ENCODE assay signal across 22 cellular contexts in genomic region chr15:101440846-101441590, GRCh38. TPM values are rescaled to one million over a fixed set of nuclear protein-coding genes. Genes with fewer than 3 reads are reported as not detected.
DNase-seq lines count a peak whose midpoint lies in the region; ATAC-seq and TF ChIP-seq lines count a peak whose summit lies in the region.
"Had no signal": no experiment of that assay in that cellular context is flagged by ENCODE, and none has a peak within 500 bp of the region (broad histone marks: within the 10 kb centered on the region; RNA-seq: fewer than 3 reads in every experiment).

No MANE protein-coding gene starts in this region.

- CTCF ChIA-PET in WTC11 (lab: Charles Lee), result interaction anchor here (1.0 kb wide), 1 partner anchor 61 kb away, joined by 3 read pairs; no protein-coding TSS in a partner anchor

- H3K36me3 Mint-ChIP-seq in HFFc6 (ENCODE audit: low read depth) (no peaks in the 10 kb centered on the region), WTC11 (no peaks in the 10 kb centered on the region)
- H3K36me3 Mint-ChIP-seq: CD4-positive, CD25-positive, alpha-beta regulatory T cell; naive B cell; stimulated activated memory B cell treated with anti-CD40 and anti-IgM and Interleukin-4, amounts not matched to agents 10 μg/mL and 1 μg/mL and 100 μg/mL, for 72 hours had no signal

- H3K4me1 ChIP-seq in breast epithelium (peaks cover 0 to 9% of the 10 kb centered on the region in 2 donors), fibroblast of lung (ENCODE audit: control insufficient read depth, extremely low read depth, insufficient read depth, low read length) (no peaks in the 10 kb centered on the region), spleen (peaks cover 10 to 58% (median 36%) of the 10 kb centered on the region in 6 donors)

- ATAC-seq in WTC11, result no peak; the same call in 1 of the 2 replicates
- ATAC-seq in HG03439 (IDR thresholded peaks at IDR 0.05; ENCODE audit: unreplicated experiment), result no peak
- ATAC-seq: K562; stimulated activated memory B cell treated with anti-CD40 and anti-IgM and Interleukin-4, amounts not matched to agents 10 μg/mL and 1 μg/mL and 100 μg/mL, for 72 hours had no signal

- H3K4me1 Mint-ChIP-seq in HFFc6 (ENCODE audit: low read depth) (peaks cover 45% of the 10 kb centered on the region), WTC11 (peaks cover 6% of the 10 kb centered on the region)

- peak overlapping the region; percentile 79 for H3K4me2 ChIP-seq in fibroblast of lung (ENCODE audit: extremely low read depth, insufficient read depth, low read length)

- TF ChIP-seq CTCF in breast epithelium (IDR thresholded peaks at IDR 0.05) (no peak), HFFc6 (IDR thresholded peaks at IDR 0.05) (no peak), fibroblast of lung (conservative IDR thresholded peaks at IDR 0.05 in 1 of 2, IDR thresholded peaks at IDR 0.05 in 1 of 2; ENCODE audit: low read depth in 1 of 2, low read length in 2 of 2) (no peak), spleen (IDR thresholded peaks at IDR 0.05 in 8 of 11, conservative IDR thresholded peaks at IDR 0.05 in 3 of 11) (no peak), WTC11 (IDR thresholded peaks at IDR 0.05) (no peak)

- no peak overlapping the region for H3K9ac ChIP-seq in fibroblast of lung (ENCODE audit: insufficient read depth, low read length)

- H3K9me3 ChIP-seq in breast epithelium (no peaks in the 10 kb centered on the region), fibroblast of lung (ENCODE audit: control insufficient read depth, insufficient read depth, low read depth, low read length) (no peaks in the 10 kb centered on the region), spleen (no peaks in the 10 kb centered on the region)
- H3K9me3 ChIP-seq: MG63, testis had no signal

- intact Hi-C loops in breast epithelium (cut with DNase I; ENCODE audit: low total_unique reads), result no loop called here
- intact Hi-C loops in spleen (cut with DNase I; ENCODE audit: low total_unique reads), result no loop called here

- H3K27me3 ChIP-seq in breast epithelium (no peaks in the 10 kb centered on the region), fibroblast of lung (ENCODE audit: control insufficient read depth, insufficient read depth, low read length) (no peaks in the 10 kb centered on the region), spleen (replicated peaks in 1 of 7) (peaks cover 0 to 3% (median 0%) of the 10 kb centered on the region in 7 donors)
- H3K27me3 ChIP-seq: MG63, testis had no signal

- DNase-seq in T47D (ENCODE audit: low read depth in 1 of 2, low spot score in 1 of 2), result peak; percentile 55 to 62
- no peak for DNase-seq in breast epithelium (ENCODE audit: low spot score in 2 of 2)
- DNase-seq in HFFc6, result no peak
- no peak for DNase-seq in fibroblast of lung (ENCODE audit: low read depth in 2 of 2)
- no peak for DNase-seq in spleen
- DNase-seq in WTC11 (ENCODE audit: low spot score), result no peak
- DNase-seq in cortex of kidney (lab: John Stamatoyannopoulos, UW), result no peak
- DNase-seq: activated naive CD4-positive, alpha-beta T cell treated with Interleukin-2 at 50 U/mL for 16 hours; activated T-cell treated with anti-CD3 and anti-CD28 coated beads, Interleukin-2, amount 50 U/mL, for 48 hours; MG63; naive B cell; NCI-H1436 treated with DMSO at 0.1 percent for 48 hours; NCI-H2107; NCI-H446; SHP77; stimulated activated CD4-positive, alpha-beta T cell treated with anti-CD3 and anti-CD28 coated beads, Interleukin-4, amount 100 ng/mL, for 1 hour; testis had no signal

- H2AFZ ChIP-seq in fibroblast of lung (ENCODE audit: low read length), result no peak overlapping the region

- H3K27ac ChIP-seq in breast epithelium (peak overlapping the region in 1 of 2 donors; percentile 44), fibroblast of lung (ENCODE audit: insufficient read depth, low read length) (no peak overlapping the region), spleen (peak overlapping the region in 6 of 8 donors; percentile 21 to 75 (median 62))

- TF ChIP-seq POLR2A in breast epithelium (IDR thresholded peaks at IDR 0.05), result no peak
- TF ChIP-seq POLR2A in spleen (IDR thresholded peaks at IDR 0.05), result no peak

- H3K36me3 ChIP-seq in breast epithelium, result no peaks in the 10 kb centered on the region
- H3K36me3 ChIP-seq in fibroblast of lung (ENCODE audit: control insufficient read depth, insufficient read depth, low read length), result no peaks in the 10 kb centered on the region
- peaks cover 0 to 10% (median 0%) of the 10 kb centered on the region in 6 donors for H3K36me3 ChIP-seq in spleen

- 60 to 80% (median 64%) methylated on average over 7 of the region's 7 CpGs for WGBS in spleen, 5 donors

- POLR2A ChIA-PET in WTC11 (lab: Charles Lee), result no interaction called here

- H3K9me3 Mint-ChIP-seq in HFFc6 (no peaks in the 10 kb centered on the region), WTC11 (0 out of 2 replicates have a peak, but pooled peaks cover 4% of the 10 kb centered on the region)
- H3K9me3 Mint-ChIP-seq: CD4-positive, CD25-positive, alpha-beta regulatory T cell; dendritic cell treated with granulocyte-macrophage colony-stimulating factor and Interleukin-4, amounts not matched to agents 40 ng/mL and 50 ng/mL, for 4 days had no signal

- H3K27me3 Mint-ChIP-seq in HFFc6 (ENCODE audit: insufficient read depth) (peaks cover 8% of the 10 kb centered on the region), WTC11 (ENCODE audit: low read depth) (no peaks in the 10 kb centered on the region; the same call in 1 of the 2 replicates)

- H4K20me1 ChIP-seq in fibroblast of lung (ENCODE audit: control insufficient read depth, extremely low read depth, insufficient read depth, low read length), result no peaks in the 10 kb centered on the region

- H3K27ac Mint-ChIP-seq in HFFc6, result peak overlapping the region; percentile 75; the same call in 1 of the 2 replicates
- H3K27ac Mint-ChIP-seq in WTC11, result no peak overlapping the region
- H3K27ac Mint-ChIP-seq: CD4-positive, CD25-positive, alpha-beta regulatory T cell; dendritic cell treated with granulocyte-macrophage colony-stimulating factor and Interleukin-4, amounts not matched to agents 40 ng/mL and 50 ng/mL, for 4 days; naive B cell; stimulated activated memory B cell treated with anti-CD40 and anti-IgM and Interleukin-4, amounts not matched to agents 10 μg/mL and 1 μg/mL and 100 μg/mL, for 72 hours had no signal

- peak overlapping the region; percentile 90 for H3K4me3 Mint-ChIP-seq in HFFc6
- no peak overlapping the region for H3K4me3 Mint-ChIP-seq in WTC11
- H3K4me3 Mint-ChIP-seq: CD4-positive, CD25-positive, alpha-beta regulatory T cell; dendritic cell treated with granulocyte-macrophage colony-stimulating factor and Interleukin-4, amounts not matched to agents 40 ng/mL and 50 ng/mL, for 4 days; stimulated activated memory B cell treated with anti-CD40 and anti-IgM and Interleukin-4, amounts not matched to agents 10 μg/mL and 1 μg/mL and 100 μg/mL, for 72 hours had no signal

- H3K4me3 ChIP-seq in breast epithelium (no peak overlapping the region), fibroblast of lung (replicated peaks in 1 of 4; ENCODE audit: control extremely low read depth in 1 of 4, insufficient read depth in 1 of 4, low read depth in 3 of 4, low read length in 4 of 4) (no peak overlapping the region), spleen (no peak overlapping the region)
- H3K4me3 ChIP-seq: K562, testis had no signal

- H3K79me2 ChIP-seq in fibroblast of lung (ENCODE audit: control insufficient read depth, insufficient read depth, low read length), result no peaks in the 10 kb centered on the region

- in situ Hi-C loops in T47D (cut with HindIII; ENCODE audit: low pct_unique_long_range_greater_than_20kb, low sequenced_read_pairs), result no loop called here

TF ChIP-seq in WTC11, 78 proteins besides CTCF, POLR2A, EP300 and RAD21 (continues in another document):
- TF ChIP-seq ATF3 (CRISPR knock-in tag; conservative IDR thresholded peaks at IDR 0.05), result no peak
- TF ChIP-seq NFATC4 (CRISPR knock-in tag; IDR thresholded peaks at IDR 0.05), result no peak
- no peak for TF ChIP-seq SOX15 (CRISPR knock-in tag; IDR thresholded peaks at IDR 0.05)
- TF ChIP-seq CREM (CRISPR knock-in tag; IDR thresholded peaks at IDR 0.05), result no peak
- no peak for TF ChIP-seq SMAD4 (CRISPR knock-in tag; IDR thresholded peaks at IDR 0.05)
- TF ChIP-seq CREB1 (CRISPR knock-in tag; IDR thresholded peaks at IDR 0.05), result no peak
- TF ChIP-seq ZNF512 (CRISPR knock-in tag; IDR thresholded peaks at IDR 0.05; ENCODE audit: borderline replicate concordance), result no peak

RNA-seq across cellular contexts. Expression of gene PCSK6, which starts 48.5 kb away (rescaled TPM):
- 10 to 100 TPM in 2 of 3 donors, 1 to 10 TPM in 1; 7.2 to 19.7 (median 18.0) TPM for total RNA-seq in breast epithelium
- total RNA-seq in HFFc6 (2021; fragmentation: NEBNext Ultra II Directional; extraction: Animal tissue kit (Norgen Biotek cat#: 25700)), result not detected
- total RNA-seq in fibroblast of lung, result 0.83 and 1.0 TPM in 2 replicates
- polyA plus RNA-seq in fibroblast of lung, result 0.02 and 1.5 TPM in 2 replicates
- 0.07 and 1.4 TPM in 2 replicates for polyA plus RNA-seq in fibroblast of lung (2012)
- polyA minus RNA-seq in fibroblast of lung (ENCODE audit: low replicate concordance), result 4.7 TPM in 1 of 2 replicates, not detected in the other
- 100 to 1,000 TPM; 167 to 403 (median 304) TPM for total RNA-seq in spleen
- polyA plus RNA-seq in spleen, result 10 to 100 TPM in 2 of 3 donors, 1 to 10 TPM in 1; 10.0 to 39.8 (median 21.7) TPM
- total RNA-seq in WTC11 (2021), result 2.9 to 3.8 TPM (median 3.8 TPM) in 3 replicates

Comparison
In these comparisons a context has a peak if more than half of its experiments do, and no peak if none do; other contexts are left out.
1. DNase-seq: peak in T47D (2 of 2); none in breast epithelium (0 of 2), HFFc6 (single experiment), fibroblast of lung (0 of 2), spleen (single experiment), WTC11 (single experiment) and cortex of kidney (single experiment).
2. RNA of gene PCSK6, which starts 48.5 kb away (total RNA-seq): 167 to 403 TPM in spleen; 7.2 to 19.7 TPM in breast epithelium, 2.9 to 3.8 TPM in WTC11, 0.83 to 1.0 TPM in fibroblast of lung and not detected in HFFc6; every median in the first group is over 4 times any median in the second.